In the genomic region with DNA sequence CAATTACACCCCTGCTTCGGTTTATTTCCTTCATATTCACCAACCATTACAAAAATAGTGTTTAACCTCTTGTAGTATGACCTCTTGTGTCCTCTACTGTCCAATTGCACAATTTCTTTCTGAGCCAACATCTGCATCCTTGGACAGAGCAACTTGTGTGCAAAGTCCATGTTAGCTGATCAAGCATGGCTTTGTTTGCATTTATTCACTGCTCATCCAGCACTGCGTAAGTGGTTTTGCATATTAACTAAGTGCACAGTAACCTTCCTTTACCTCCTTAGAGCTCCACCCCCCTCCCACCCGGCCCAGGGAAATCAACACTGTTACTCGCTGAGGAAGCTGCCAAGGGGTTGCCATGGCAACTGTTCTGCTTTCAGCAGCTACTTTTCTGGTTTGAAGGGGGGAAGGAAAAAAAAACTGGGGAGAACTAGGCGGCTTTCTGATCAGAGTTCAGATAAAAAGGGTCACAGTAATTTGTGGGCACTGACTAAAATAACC, we compare ENCODE assay signal across 9 cellular contexts.
A peak's percentile ranks its signal among the peaks of the same experiment; 100 is the strongest.
DNase-seq lines count a peak whose midpoint lies in the region; ATAC-seq, FAIRE-seq and TF ChIP-seq lines count a peak whose summit lies in the region.
"Had no signal": no experiment of that assay in that cellular context is flagged by ENCODE, and none has a peak within 500 bp of the region (broad histone marks: within the 10 kb centered on the region; RNA-seq: fewer than 3 reads in every experiment).

No MANE protein-coding gene starts in this region.

- TF ChIP-seq CTCF in HepG2 (CRISPR knock-in tag; IDR thresholded peaks at IDR 0.05) (no peak), esophagus muscularis mucosa (IDR thresholded peaks at IDR 0.05) (no peak)

- in situ Hi-C loops in Caki2 (cut with HindIII; ENCODE audit: low pct_unique_long_range_greater_than_20kb, low sequenced_read_pairs): no loop called here
- in situ Hi-C loops in HAP-1 (cut with MboI; ENCODE audit: low sequenced_read_pairs): loop anchor here (25.0 kb wide), 1 partner anchor 450 kb away; no protein-coding TSS in a partner anchor
- in situ Hi-C loops in HepG2 (cut with HindIII; ENCODE audit: extremely low pct_ligation_motif_present, low pct_unique_long_range_greater_than_20kb): loop anchor here (10.0 kb wide), 3 partner anchors 263 to 533 kb away; no protein-coding TSS in a partner anchor

- TF ChIP-seq POLR2A in HepG2 (IDR thresholded peaks at IDR 0.05; ENCODE audit: insufficient read depth in 1 of 2, low read depth in 2 of 2, low read length in 2 of 2): no peak
- TF ChIP-seq POLR2A in esophagus muscularis mucosa (IDR thresholded peaks at IDR 0.05; ENCODE audit: low read depth): no peak

- 0% methylated on average over 5 of the region's 5 CpGs for WGBS in HepG2 (ENCODE audit: low lambda C conversion rate)
- WGBS in esophagus muscularis mucosa: 10% methylated on average over 5 of the region's 5 CpGs

- H3K9me3 ChIP-seq in HAP-1 (no peaks in the 10 kb centered on the region), HepG2 (ENCODE audit: low read length) (no peaks in the 10 kb centered on the region), esophagus muscularis mucosa (no peaks in the 10 kb centered on the region)

- peak; percentile 60 for ATAC-seq in activated CD4-positive, alpha-beta T cell treated with anti-CD3 and anti-CD28 coated beads for 36 hours
- peak; percentile 81 for ATAC-seq in HepG2

- no peaks in the 10 kb centered on the region for H3K9me3 Mint-ChIP-seq in activated CD4-positive, alpha-beta T cell treated with anti-CD3 and anti-CD28 coated beads for 36 hours (ENCODE audit: low read depth)

- peaks cover 60% of the 10 kb centered on the region for H3K4me1 Mint-ChIP-seq in activated CD4-positive, alpha-beta T cell treated with anti-CD3 and anti-CD28 coated beads for 36 hours

- H3K4me2 ChIP-seq in HepG2 (ENCODE audit: low read depth, low read length): peak overlapping the region; percentile 97

- no peaks in the 10 kb centered on the region for H3K36me3 Mint-ChIP-seq in activated CD4-positive, alpha-beta T cell treated with anti-CD3 and anti-CD28 coated beads for 36 hours (ENCODE audit: low read depth)

- CTCF ChIA-PET in activated CD4-positive, alpha-beta T cell treated with anti-CD3 and anti-CD28 coated beads for 36 hours (lab: Charles Lee): interaction anchor here (0.6 to 3.1 kb wide), 13 partner anchors 11 to 1299 kb away, joined by 3 to 19 read pairs (median 5); partner anchors contain the start of gene KLF12
- CTCF ChIA-PET in HepG2 (lab: Yijun Ruan, JAX; ENCODE audit: low intra/inter-chr PET ratio, low total read pairs): interaction anchor here (1.0 to 2.3 kb wide), 2 partner anchors 453 to 533 kb away, joined by 5 to 8 read pairs; no protein-coding TSS in a partner anchor

- intact Hi-C loops in activated CD4-positive, alpha-beta T cell treated with anti-CD3 and anti-CD28 coated beads for 36 hours (cut with DNase I, micrococcal nuclease): loop anchor here (1.0 to 10.0 kb wide), 15 partner anchors 43 to 930 kb away; no protein-coding TSS in a partner anchor
- intact Hi-C loops in HepG2 (cut with micrococcal nuclease; ENCODE audit: unreplicated experiment): loop anchor here (1.0 to 5.0 kb wide), 9 partner anchors 37 to 533 kb away; no protein-coding TSS in a partner anchor
- intact Hi-C loops in esophagus muscularis mucosa (cut with DNase I): loop anchor here (5.0 to 10.0 kb wide), 3 partner anchors 150 to 535 kb away; no protein-coding TSS in a partner anchor

- no peaks in the 10 kb centered on the region for H3K79me2 ChIP-seq in HepG2 (ENCODE audit: insufficient read depth, low read length)

- peak; percentile 88 for FAIRE-seq in HepG2 (lab: Jason Lieb, UNC)

- H3K27me3 ChIP-seq in HAP-1 (ENCODE audit: low read depth): no peaks in the 10 kb centered on the region
- H3K27me3 ChIP-seq in HepG2 (ENCODE audit: control insufficient read depth in 1 of 2, insufficient read depth in 2 of 2, low read length in 2 of 2): no peaks in the 10 kb centered on the region
- no peaks in the 10 kb centered on the region for H3K27me3 ChIP-seq in esophagus muscularis mucosa

- peak overlapping the region; percentile 59; the same call in 1 of the 2 replicates for H3K9ac ChIP-seq in HepG2 (ENCODE audit: insufficient read depth, low read depth, low read length)

- no peak for TF ChIP-seq RAD21 in HepG2 (CRISPR knock-in tag; IDR thresholded peaks at IDR 0.05)

- POLR2A ChIA-PET in activated CD4-positive, alpha-beta T cell treated with anti-CD3 and anti-CD28 coated beads for 36 hours (lab: Charles Lee): interaction anchor here (0.6 to 1.9 kb wide), 2 partner anchors 152 to 522 kb away, joined by 3 to 11 read pairs; no protein-coding TSS in a partner anchor
- POLR2A ChIA-PET in HepG2 (lab: Yijun Ruan, JAX): no interaction called here

- H4K20me1 ChIP-seq in HepG2 (ENCODE audit: insufficient read depth, low read length): no peaks in the 10 kb centered on the region

- peak overlapping the region; percentile 68 for H3K27ac Mint-ChIP-seq in activated CD4-positive, alpha-beta T cell treated with anti-CD3 and anti-CD28 coated beads for 36 hours

- TF ChIP-seq EP300 in HepG2 (IDR thresholded peaks at IDR 0.05; ENCODE audit: low read depth in 2 of 2, low read length in 2 of 2): peak; percentile 82 to 89; a peak in 3 of 4 replicates
- TF ChIP-seq EP300 in HepG2 (CRISPR knock-in tag; IDR thresholded peaks at IDR 0.05; ENCODE audit: borderline replicate concordance): peak; percentile 65; the same call in 1 of the 2 replicates
- TF ChIP-seq EP300 in esophagus muscularis mucosa (IDR thresholded peaks at IDR 0.05): no peak

- H3K27ac ChIP-seq in HepG2 (ENCODE audit: extremely low read length, insufficient read depth, low read length): peak overlapping the region; percentile 57
- peak overlapping the region in 2 of 4 donors; percentile 8 to 32 for H3K27ac ChIP-seq in esophagus muscularis mucosa (replicated peaks in 1 of 4)
- H3K27ac ChIP-seq: HL-60 had no signal

- BruUV-seq in HepG2 (replicated peaks; lab: Mats Ljungman, UMichigan): no TSS peak

- H3K4me3 ChIP-seq in HAP-1: no peak overlapping the region
- peak overlapping the region in 2 of 3 experiments; percentile 49 to 59; a peak in 5 of 6 replicates for H3K4me3 ChIP-seq in HepG2 (replicated peaks in 1 of 3; ENCODE audit: insufficient read depth in 1 of 3, low read depth in 2 of 3, low read length in 3 of 3)
- H3K4me3 ChIP-seq in esophagus muscularis mucosa: peak overlapping the region in 2 of 4 donors; percentile 22 to 36

- DNase-seq in Caki2 (ENCODE audit: low read depth) (peak; percentile 59), HAP-1 (ENCODE audit: low spot score in 2 of 2) (peak; percentile 66 to 80), NCI-H2029 treated with DMSO at 0.1 percent for 48 hours (lab: John Stamatoyannopoulos, UW) (peak; percentile 24), cerebellar nuclear complex (lab: John Stamatoyannopoulos, UW) (peak; percentile 24 to 47), HepG2 (ENCODE audit: low spot score) (peak; percentile 89), esophagus muscularis mucosa (ENCODE audit: extremely low spot score) (no peak)
- peak; percentile 88 for DNase-seq in activated CD4-positive, alpha-beta T cell treated with anti-CD3 and anti-CD28 coated beads for 36 hours
- peak; percentile 49 to 54 for DNase-seq in stimulated activated CD4-positive, alpha-beta T cell treated with anti-CD3 and anti-CD28 coated beads, Interleukin-2, amount 100 ng/mL, for 48 hours

- H3K4me3 Mint-ChIP-seq in activated CD4-positive, alpha-beta T cell treated with anti-CD3 and anti-CD28 coated beads for 36 hours: peak overlapping the region; percentile 64

- no peaks in the 10 kb centered on the region for H3K27me3 Mint-ChIP-seq in activated CD4-positive, alpha-beta T cell treated with anti-CD3 and anti-CD28 coated beads for 36 hours

- H3K4me1 ChIP-seq in HAP-1 (peaks cover 9% of the 10 kb centered on the region), HepG2 (ENCODE audit: insufficient read depth, low read length) (peaks cover 31% of the 10 kb centered on the region), esophagus muscularis mucosa (peaks cover 19 to 47% (median 42%) of the 10 kb centered on the region in 4 donors)

- H3K36me3 ChIP-seq in HAP-1 (replicated peaks): no peaks in the 10 kb centered on the region
- H3K36me3 ChIP-seq in HepG2 (replicated peaks in 1 of 2; ENCODE audit: control insufficient read depth in 1 of 2, insufficient read depth in 2 of 2, low read length in 2 of 2): no peaks in the 10 kb centered on the region
- no peaks in the 10 kb centered on the region for H3K36me3 ChIP-seq in esophagus muscularis mucosa

- H2AFZ ChIP-seq in HepG2 (ENCODE audit: low read length): no peak overlapping the region

TF ChIP-seq in HepG2, 621 proteins besides CTCF, POLR2A, EP300 and RAD21 (continues in another document):
- TF ChIP-seq SALL2 (CRISPR knock-in tag; IDR thresholded peaks at IDR 0.05) (no peak), AGO2 (optimal IDR thresholded peaks at IDR 0.05; ENCODE audit: low read depth, low read length) (no peak), AFF4 (CRISPR knock-in tag; IDR thresholded peaks at IDR 0.05) (no peak), ZNF232 (CRISPR knock-in tag; IDR thresholded peaks at IDR 0.05; ENCODE audit: borderline replicate concordance) (no peak), CENPX (CRISPR knock-in tag; IDR thresholded peaks at IDR 0.05) (no peak), ZIK1 (CRISPR knock-in tag; IDR thresholded peaks at IDR 0.05; ENCODE audit: borderline replicate concordance, low read depth) (no peak)
